ENCODE assay signal across 28 cellular contexts in genomic region chr17:4023220-4023619, GRCh38.
"Had no signal": no experiment of that assay in that cellular context is flagged by ENCODE, and none has a peak within 500 bp of the region (broad histone marks: within the 10 kb centered on the region; RNA-seq: fewer than 3 reads in every experiment).

No MANE protein-coding gene starts in this region.

- ATAC-seq: gastrocnemius medialis, left lung, lower lobe of right lung, natural killer cell, right cardiac atrium had no signal

- H3K4me3 ChIP-seq: breast epithelium, esophagus squamous epithelium, gastrocnemius medialis, left lung, lower lobe of right lung, thyroid gland, upper lobe of left lung, vagina had no signal

- H3K27me3 Mint-ChIP-seq: dendritic cell treated with granulocyte-macrophage colony-stimulating factor and Interleukin-4, amounts not matched to agents 40 ng/mL and 50 ng/mL, for 4 days; stimulated activated naive CD8-positive, alpha-beta T cell treated with anti-CD3 and anti-CD28 coated beads, Interleukin-15, Interleukin-2, amounts not matched to agents 100 ng/mL and 50 ng/mL, for 24 hours had no signal

- DNase-seq: activated CD4-positive, alpha-beta T cell treated with anti-CD3 and anti-CD28 coated beads for 4 hours; activated CD4-positive, alpha-beta T cell treated with anti-CD3 and anti-CD28 coated beads, Interleukin-2, amount 50 U/mL, for 4 hours; activated effector memory CD4-positive, alpha-beta T cell treated with anti-CD3 and anti-CD28 coated beads, Interleukin-2, amount 50 U/mL, for 16 hours; activated naive CD4-positive, alpha-beta T cell treated with anti-CD3 and anti-CD28 coated beads for 36 hours; activated T-cell treated with anti-CD3 and anti-CD28 coated beads for 4 hours; amniotic stem cell; central memory CD4-positive, alpha-beta T cell; effector CD4-positive, alpha-beta T cell; esophagus squamous epithelium; gastrocnemius medialis; glutamatergic neuron; left lung; lower lobe of right lung; mesendoderm; natural killer cell; right cardiac atrium; stimulated activated CD4-positive, alpha-beta T cell treated with anti-CD3 and anti-CD28 coated beads, Interleukin-2, amount 100 ng/mL, for 48 hours; T-helper 9 cell; thyroid gland; upper lobe of left lung had no signal

- H3K9me3 ChIP-seq: gastrocnemius medialis, thyroid gland had no signal

- H3K4me1 ChIP-seq: breast epithelium, esophagus squamous epithelium, gastrocnemius medialis, left lung, lower lobe of right lung, thyroid gland, upper lobe of left lung, vagina had no signal

- H3K27me3 ChIP-seq: breast epithelium, esophagus squamous epithelium, gastrocnemius medialis, left lung, thyroid gland, upper lobe of left lung, vagina had no signal

- H3K27ac ChIP-seq: breast epithelium, epithelial cell of prostate, esophagus squamous epithelium, gastrocnemius medialis, left lung, lower lobe of right lung, thyroid gland, upper lobe of left lung, vagina, VCaP had no signal

- H3K27ac Mint-ChIP-seq: activated naive CD4-positive, alpha-beta T cell treated with anti-CD3 and anti-CD28 coated beads for 36 hours; activated T-helper 1 cell treated with anti-CD3 and anti-CD28 coated beads, Interleukin-12 subunit alpha, Interleukin-12 subunit beta, Interleukin-2, Interleukin-4 antibody, amounts not matched to agents 30 ng/mL and 10 ng/mL and 1 ng/mL, durations not matched to agents 14 hours and 24 hours and 36 hours; dendritic cell treated with granulocyte-macrophage colony-stimulating factor and Interleukin-4, amounts not matched to agents 40 ng/mL and 50 ng/mL, for 4 days; natural killer cell; stimulated activated naive CD8-positive, alpha-beta T cell treated with anti-CD3 and anti-CD28 coated beads, Interleukin-15, Interleukin-2, amounts not matched to agents 100 ng/mL and 50 ng/mL, for 24 hours; T-helper 1 cell treated with Interleukin-12 subunit alpha and Interleukin-12 subunit beta and Interleukin-4 antibody, amounts not matched to agents 30 μg/mL and 1 μg/mL, for 36 hours had no signal

- H3K4me3 Mint-ChIP-seq: activated naive CD4-positive, alpha-beta T cell treated with anti-CD3 and anti-CD28 coated beads for 36 hours; activated T-helper 1 cell treated with anti-CD3 and anti-CD28 coated beads, Interleukin-12 subunit alpha, Interleukin-12 subunit beta, Interleukin-2, Interleukin-4 antibody, amounts not matched to agents 30 ng/mL and 10 ng/mL and 1 ng/mL, durations not matched to agents 14 hours and 24 hours and 36 hours; dendritic cell treated with granulocyte-macrophage colony-stimulating factor and Interleukin-4, amounts not matched to agents 40 ng/mL and 50 ng/mL, for 4 days; natural killer cell; stimulated activated naive CD8-positive, alpha-beta T cell treated with anti-CD3 and anti-CD28 coated beads, Interleukin-15, Interleukin-2, amounts not matched to agents 100 ng/mL and 50 ng/mL, for 24 hours; T-helper 1 cell treated with Interleukin-12 subunit alpha and Interleukin-12 subunit beta and Interleukin-4 antibody, amounts not matched to agents 30 μg/mL and 1 μg/mL, for 36 hours had no signal
